In genomic region chr16:87536795-87537142, GRCh38 we compare ENCODE assay signal across 2 cellular contexts.
TF ChIP-seq lines count a peak whose summit lies in the region.

No MANE protein-coding gene starts in this region.

TF ChIP-seq in A549, 52 proteins besides CTCF, POLR2A, EP300 and RAD21 (continued from another document):
- TF ChIP-seq REST (IDR thresholded peaks at IDR 0.05) (no peak), JUN (IDR thresholded peaks at IDR 0.05) (no peak), CBX2 (IDR thresholded peaks at IDR 0.05; ENCODE audit: borderline replicate concordance, low read depth) (no peak), EHF (CRISPR knock-in tag; IDR thresholded peaks at IDR 0.05) (no peak), SREBF2 (IDR thresholded peaks at IDR 0.05) (no peak), ZNF302 (CRISPR knock-in tag; IDR thresholded peaks at IDR 0.05) (no peak), MAFK (IDR thresholded peaks at IDR 0.05; ENCODE audit: partially characterized antibody) (no peak), MYC (IDR thresholded peaks at IDR 0.05; ENCODE audit: borderline replicate concordance, low read length) (no peak), PHF8 (IDR thresholded peaks at IDR 0.05; ENCODE audit: borderline replicate concordance, low read depth) (no peak)
- TF ChIP-seq, protein P1, sequence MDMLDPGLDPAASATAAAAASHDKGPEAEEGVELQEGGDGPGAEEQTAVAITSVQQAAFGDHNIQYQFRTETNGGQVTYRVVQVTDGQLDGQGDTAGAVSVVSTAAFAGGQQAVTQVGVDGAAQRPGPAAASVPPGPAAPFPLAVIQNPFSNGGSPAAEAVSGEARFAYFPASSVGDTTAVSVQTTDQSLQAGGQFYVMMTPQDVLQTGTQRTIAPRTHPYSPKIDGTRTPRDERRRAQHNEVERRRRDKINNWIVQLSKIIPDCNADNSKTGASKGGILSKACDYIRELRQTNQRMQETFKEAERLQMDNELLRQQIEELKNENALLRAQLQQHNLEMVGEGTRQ (IDR thresholded peaks at IDR 0.05), result no peak

TF ChIP-seq in liver, 16 proteins besides CTCF, POLR2A, EP300 and RAD21 (continued from another document):
- TF ChIP-seq, protein P2, sequence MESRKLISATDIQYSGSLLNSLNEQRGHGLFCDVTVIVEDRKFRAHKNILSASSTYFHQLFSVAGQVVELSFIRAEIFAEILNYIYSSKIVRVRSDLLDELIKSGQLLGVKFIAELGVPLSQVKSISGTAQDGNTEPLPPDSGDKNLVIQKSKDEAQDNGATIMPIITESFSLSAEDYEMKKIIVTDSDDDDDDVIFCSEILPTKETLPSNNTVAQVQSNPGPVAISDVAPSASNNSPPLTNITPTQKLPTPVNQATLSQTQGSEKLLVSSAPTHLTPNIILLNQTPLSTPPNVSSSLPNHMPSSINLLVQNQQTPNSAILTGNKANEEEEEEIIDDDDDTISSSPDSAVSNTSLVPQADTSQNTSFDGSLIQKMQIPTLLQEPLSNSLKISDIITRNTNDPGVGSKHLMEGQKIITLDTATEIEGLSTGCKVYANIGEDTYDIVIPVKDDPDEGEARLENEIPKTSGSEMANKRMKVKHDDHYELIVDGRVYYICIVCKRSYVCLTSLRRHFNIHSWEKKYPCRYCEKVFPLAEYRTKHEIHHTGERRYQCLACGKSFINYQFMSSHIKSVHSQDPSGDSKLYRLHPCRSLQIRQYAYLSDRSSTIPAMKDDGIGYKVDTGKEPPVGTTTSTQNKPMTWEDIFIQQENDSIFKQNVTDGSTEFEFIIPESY (IDR thresholded peaks at IDR 0.05), result peak; percentile 76
- TF ChIP-seq TAF1 (conservative IDR thresholded peaks at IDR 0.05), result peak; percentile 42
